ENCODE assay signal across 12 cellular contexts in genomic region chr11:8095831-8096522, GRCh38.
"Had no signal": no experiment of that assay in that cellular context is flagged by ENCODE, and none has a peak within 500 bp of the region (broad histone marks: within the 10 kb centered on the region; RNA-seq: fewer than 3 reads in every experiment).

No MANE protein-coding gene starts in this region.

- H3K9me3 ChIP-seq: tibial nerve had no signal

- H3K4me3 ChIP-seq: lung, tibial nerve had no signal

- ATAC-seq: effector memory CD8-positive, alpha-beta T cell; naive thymus-derived CD4-positive, alpha-beta T cell had no signal

- DNase-seq: activated CD4-positive, alpha-beta T cell treated with anti-CD3 and anti-CD28 coated beads for 4 hours; activated naive CD8-positive, alpha-beta T cell treated with anti-CD3 and anti-CD28 coated beads, Interleukin-2, amount 10 ng/mL, durations not matched to agents 7 days and 5 days; activated T-cell treated with anti-CD3 and anti-CD28 coated beads, Interleukin-2, amount 50 U/mL, for 24 hours; aorta; cortex of kidney; effector memory CD8-positive, alpha-beta T cell; nucleus accumbens; SHP77 treated with DMSO at 0.1 percent for 48 hours; stimulated activated CD4-positive, alpha-beta T cell treated with anti-CD3 and anti-CD28 coated beads, Interleukin-4, amount 100 ng/mL, for 4 hours had no signal

- H3K27me3 ChIP-seq: tibial nerve had no signal

- H3K27ac ChIP-seq: tibial nerve had no signal
